Comparison of ENCODE assay signal across 11 cellular contexts in genomic region chrX:49272426-49272825, GRCh38.
DNase-seq lines count a peak whose midpoint lies in the region; ATAC-seq and TF ChIP-seq lines count a peak whose summit lies in the region.
"Had no signal": no experiment of that assay in that cellular context is flagged by ENCODE, and none has a peak within 500 bp of the region (broad histone marks: within the 10 kb centered on the region; RNA-seq: fewer than 3 reads in every experiment).

No MANE protein-coding gene starts in this region.

- H3K36me3 Mint-ChIP-seq in activated naive CD8-positive, alpha-beta T cell: no peaks in the 10 kb centered on the region
- peaks cover 14% of the 10 kb centered on the region for H3K36me3 Mint-ChIP-seq in nephron (ENCODE audit: low read depth)

- ATAC-seq in GM21367 (IDR thresholded peaks at IDR 0.05; ENCODE audit: unreplicated experiment) (no peak), HG03432 (IDR thresholded peaks at IDR 0.05; ENCODE audit: unreplicated experiment) (no peak)
- ATAC-seq: left cardiac atrium had no signal

- peak overlapping the region in 2 of 11 experiments; percentile 19 to 51; a peak in 2 of 22 replicates for H3K9ac ChIP-seq in BLaER1 treated with 17β-estradiol and CSF1 and Interleukin-3, amounts not matched to agents 10 nM and 100 nM

- no peaks in the 10 kb centered on the region for H3K9me2 ChIP-seq in DOHH2 (replicated peaks; ENCODE audit: control insufficient read depth, low read length)

- peaks cover 6 to 61% (median 33%) of the 10 kb centered on the region in 11 experiments; a peak in 15 of 22 replicates for H4K20me1 ChIP-seq in BLaER1 treated with 17β-estradiol and CSF1 and Interleukin-3, amounts not matched to agents 10 nM and 100 nM
- H4K20me1 ChIP-seq in DOHH2 (ENCODE audit: control insufficient read depth, insufficient read depth, low read depth, low read length): no peaks in the 10 kb centered on the region

- H3K4me1 ChIP-seq in BLaER1 treated with 17β-estradiol and CSF1 and Interleukin-3, amounts not matched to agents 10 nM and 100 nM: peaks cover 25 to 31% (median 30%) of the 10 kb centered on the region in 10 experiments
- H3K4me1 ChIP-seq in DOHH2 (ENCODE audit: control insufficient read depth, low read length): peaks cover 30% of the 10 kb centered on the region

- H3K27ac ChIP-seq in BLaER1 treated with 17β-estradiol and CSF1 and Interleukin-3, amounts not matched to agents 10 nM and 100 nM: no peak overlapping the region
- no peak overlapping the region for H3K27ac ChIP-seq in DOHH2 (ENCODE audit: low read depth, low read length)
- H3K27ac ChIP-seq: thyroid gland had no signal

- H3K79me2 ChIP-seq in DOHH2 (ENCODE audit: control insufficient read depth, low read length): peaks cover 46% of the 10 kb centered on the region

- peak overlapping the region; percentile 76 for H3K27ac Mint-ChIP-seq in activated naive CD8-positive, alpha-beta T cell
- H3K27ac Mint-ChIP-seq in nephron: no peak overlapping the region

- no peak for TF ChIP-seq CTCF in DOHH2 (IDR thresholded peaks at IDR 0.05; ENCODE audit: low read depth, low read length, poor library complexity, severe bottlenecking)
- no peak for TF ChIP-seq CTCF in nephron (IDR thresholded peaks at IDR 0.05; ENCODE audit: unreplicated experiment in 3 of 3)

- H3K9me3 ChIP-seq in BLaER1 treated with 17β-estradiol and CSF1 and Interleukin-3, amounts not matched to agents 10 nM and 100 nM (replicated peaks in 1 of 11): peaks cover 0 to 14% (median 0%) of the 10 kb centered on the region in 11 experiments; a peak in 7 of 22 replicates
- no peaks in the 10 kb centered on the region for H3K9me3 ChIP-seq in DOHH2 (ENCODE audit: control insufficient read depth, insufficient read depth, low read length)
- H3K9me3 ChIP-seq: thyroid gland had no signal

- H3K4me2 ChIP-seq in BLaER1 treated with 17β-estradiol and CSF1 and Interleukin-3, amounts not matched to agents 10 nM and 100 nM: peak overlapping the region; percentile 74 to 92 (median 89); a peak in 18 of 22 replicates
- H3K4me2 ChIP-seq in DOHH2 (ENCODE audit: low read length): peak overlapping the region; percentile 79

- DNase-seq in foreskin melanocyte (no peak), NCI-H2107 treated with DMSO at 0.1 percent for 48 hours (lab: John Stamatoyannopoulos, UW; ENCODE audit: unreplicated experiment) (no peak)
- DNase-seq: left cardiac atrium, NCI-H1092, thyroid gland had no signal

- H3K36me3 ChIP-seq in BLaER1 treated with 17β-estradiol and CSF1 and Interleukin-3, amounts not matched to agents 10 nM and 100 nM: peaks cover 0 to 8% (median 0%) of the 10 kb centered on the region in 11 experiments; a peak in 3 of 22 replicates
- peaks cover 8% of the 10 kb centered on the region; the same call in 1 of the 2 replicates for H3K36me3 ChIP-seq in DOHH2 (ENCODE audit: control insufficient read depth, low read length)
- H3K36me3 ChIP-seq: thyroid gland had no signal

- H3K4me3 Mint-ChIP-seq in activated naive CD8-positive, alpha-beta T cell: peak overlapping the region; percentile 74
- H3K4me3 Mint-ChIP-seq in nephron: peak overlapping the region; percentile 40 to 74 (median 59)

- H3K4me3 ChIP-seq in BLaER1 treated with 17β-estradiol and CSF1 and Interleukin-3, amounts not matched to agents 10 nM and 100 nM: no peak overlapping the region
- H3K4me3 ChIP-seq in DOHH2 (ENCODE audit: low read length): peak overlapping the region; percentile 85
- H3K4me3 ChIP-seq: thyroid gland had no signal

- H3K27me3 Mint-ChIP-seq in activated naive CD8-positive, alpha-beta T cell: no peaks in the 10 kb centered on the region
- no peaks in the 10 kb centered on the region for H3K27me3 Mint-ChIP-seq in nephron (ENCODE audit: low read depth)

- H3K4me1 Mint-ChIP-seq in activated naive CD8-positive, alpha-beta T cell (ENCODE audit: low read depth): peaks cover 72% of the 10 kb centered on the region
- peaks cover 30% of the 10 kb centered on the region for H3K4me1 Mint-ChIP-seq in nephron

- H3K27me3 ChIP-seq in BLaER1 treated with 17β-estradiol and CSF1 and Interleukin-3, amounts not matched to agents 10 nM and 100 nM: peaks cover 42 to 79% (median 69%) of the 10 kb centered on the region in 11 experiments
- no peaks in the 10 kb centered on the region for H3K27me3 ChIP-seq in DOHH2 (ENCODE audit: control insufficient read depth, low read length)
- H3K27me3 ChIP-seq: thyroid gland had no signal

- no peaks in the 10 kb centered on the region for H3F3A ChIP-seq in DOHH2 (ENCODE audit: control insufficient read depth, insufficient read depth)

- H3K9me3 Mint-ChIP-seq in activated naive CD8-positive, alpha-beta T cell (ENCODE audit: low read depth): no peaks in the 10 kb centered on the region
- H3K9me3 Mint-ChIP-seq in nephron: peaks cover 2% of the 10 kb centered on the region
